Comparison of ENCODE assay signal across 9 cellular contexts in the genomic region with DNA sequence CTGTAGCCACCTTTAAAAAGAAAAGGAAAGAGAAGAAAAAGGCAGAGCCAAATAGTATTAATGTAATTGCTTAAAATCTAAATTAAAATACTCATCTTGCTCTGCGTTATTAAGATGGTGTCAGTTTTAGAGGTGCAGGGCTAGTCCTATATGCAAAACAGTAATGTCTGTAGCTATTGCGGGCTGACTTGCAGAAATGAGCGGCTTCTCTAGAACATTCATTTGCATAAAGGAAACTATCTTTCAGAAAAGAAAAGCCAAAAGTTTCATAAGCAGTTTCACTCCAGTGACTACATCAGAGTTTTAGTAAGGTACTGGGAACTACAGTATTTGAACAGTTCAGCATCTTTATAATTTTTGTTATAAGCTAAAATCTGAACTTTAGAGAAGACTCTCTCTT. TPM values are rescaled to one million over a fixed set of nuclear protein-coding genes. Genes with fewer than 3 reads are reported as not detected.
DNase-seq lines count a peak whose midpoint lies in the region; ATAC-seq, FAIRE-seq and TF ChIP-seq lines count a peak whose summit lies in the region.
"Had no signal": no experiment of that assay in that cellular context is flagged by ENCODE, and none has a peak within 500 bp of the region (broad histone marks: within the 10 kb centered on the region; RNA-seq: fewer than 3 reads in every experiment).

No MANE protein-coding gene starts in this region.

- peak; percentile 94 for ATAC-seq in HG02642 (IDR thresholded peaks at IDR 0.05; ENCODE audit: poor library complexity, unreplicated experiment)

- TF ChIP-seq CTCF in breast epithelium (IDR thresholded peaks at IDR 0.05), result no peak

- H3K36me3 ChIP-seq in breast epithelium, result no peaks in the 10 kb centered on the region
- H3K36me3 ChIP-seq: SJSA1 had no signal

- peaks cover 0 to 10% of the 10 kb centered on the region in 2 donors for H3K4me1 ChIP-seq in breast epithelium

- no peaks in the 10 kb centered on the region for H3K9me3 ChIP-seq in breast epithelium
- H3K9me3 ChIP-seq: SJSA1 had no signal

- DNase-seq in stimulated activated CD4-positive, alpha-beta T cell treated with anti-CD3 and anti-CD28 coated beads, Interleukin-1b, Interleukin-23, amount 100 ng/mL, for 48 hours, result peak; percentile 35
- DNase-seq in stimulated activated CD4-positive, alpha-beta T cell treated with anti-CD3 and anti-CD28 coated beads, Interleukin-2, amount 100 ng/mL, for 48 hours, result no peak
- DNase-seq in NAMALWA (ENCODE audit: low spot score) (peak; percentile 92), glomerular visceral epithelial cell (ENCODE audit: extremely low spot score) (no peak), NCI-H524 treated with DMSO at 0.1 percent for 48 hours (lab: John Stamatoyannopoulos, UW) (no peak), breast epithelium (ENCODE audit: low spot score in 2 of 2) (no peak), urothelium cell line (ENCODE audit: low spot score) (no peak)

- no peak overlapping the region for H3K4me3 ChIP-seq in breast epithelium
- H3K4me3 ChIP-seq: SJSA1 had no signal

- H3K27me3 ChIP-seq in breast epithelium, result no peaks in the 10 kb centered on the region
- H3K27me3 ChIP-seq: SJSA1 had no signal

- intact Hi-C loops in breast epithelium (cut with DNase I; ENCODE audit: low total_unique reads), result no loop called here

- H3K27ac ChIP-seq in breast epithelium, result no peak overlapping the region
- H3K27ac ChIP-seq: SJSA1 had no signal

- no peak for FAIRE-seq in urothelium cell line (lab: Jason Lieb, UNC)

- TF ChIP-seq POLR2A in breast epithelium (IDR thresholded peaks at IDR 0.05), result no peak

RNA-seq across cellular contexts. Expression of a gene that starts 6.0 kb away (rescaled TPM):
- total RNA-seq in breast epithelium, result 10 to 100 TPM; 19.5 to 62.8 (median 43.6) TPM

Comparison
In these comparisons a context has a peak if more than half of its experiments do, and no peak if none do; other contexts are left out.
1. DNase-seq: peak in stimulated activated CD4-positive, alpha-beta T cell treated with anti-CD3 and anti-CD28 coated beads, Interleukin-1b, Interleukin-23, amount 100 ng/mL, for 48 hours (single experiment) and NAMALWA (single experiment); none in stimulated activated CD4-positive, alpha-beta T cell treated with anti-CD3 and anti-CD28 coated beads, Interleukin-2, amount 100 ng/mL, for 48 hours (0 of 2), glomerular visceral epithelial cell (single experiment), NCI-H524 treated with DMSO at 0.1 percent for 48 hours (single experiment), breast epithelium (0 of 2) and urothelium cell line (single experiment).